17 cellular contexts compared by ENCODE assay signal in the genomic region with DNA sequence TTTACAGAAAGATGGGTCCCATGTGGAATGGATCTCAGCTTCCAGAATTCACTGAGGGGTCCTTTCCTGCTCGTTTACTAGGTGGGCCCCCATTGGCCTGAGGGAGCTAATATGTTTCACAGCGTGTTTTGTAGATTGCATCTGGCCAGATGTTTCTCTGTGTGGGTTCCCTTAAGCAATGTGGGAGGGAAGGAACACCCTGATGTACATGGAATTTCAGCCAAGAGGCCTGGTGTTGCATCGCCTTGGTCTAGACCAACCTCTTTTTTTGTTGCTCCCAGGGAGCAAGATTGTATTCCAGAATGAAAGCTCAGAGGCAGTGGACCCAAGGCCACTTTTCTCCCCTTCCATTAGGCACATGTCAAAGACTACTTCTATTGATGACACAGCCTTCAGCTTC.
"Had no signal": no experiment of that assay in that cellular context is flagged by ENCODE, and none has a peak within 500 bp of the region (broad histone marks: within the 10 kb centered on the region; RNA-seq: fewer than 3 reads in every experiment).

No MANE protein-coding gene starts in this region.

- H3K36me3 Mint-ChIP-seq: activated naive CD4-positive, alpha-beta T cell treated with anti-CD3 and anti-CD28 coated beads, Interleukin-2, amount 10 ng/mL, durations not matched to agents 7 days and 5 days; natural killer cell had no signal

- H3K27ac ChIP-seq: esophagus muscularis mucosa, gastrocnemius medialis, SJSA1, thyroid gland had no signal

- H3K4me3 ChIP-seq: esophagus muscularis mucosa, gastrocnemius medialis, lung, SJSA1, thyroid gland had no signal

- H3K4me3 Mint-ChIP-seq: activated B cell treated with CpG ODN at 0.5 μM for 24 hours; activated CD8-positive, alpha-beta T cell treated with anti-CD3 and anti-CD28 coated beads, Interleukin-2, amount 10 ng/mL, durations not matched to agents 7 days and 5 days; activated naive CD4-positive, alpha-beta T cell treated with anti-CD3 and anti-CD28 coated beads, Interleukin-2, amount 10 ng/mL, durations not matched to agents 7 days and 5 days; activated naive CD8-positive, alpha-beta T cell treated with anti-CD3 and anti-CD28 coated beads, Interleukin-2, amount 50 U/mL, for 24 hours; activated T-cell treated with anti-CD3 and anti-CD28 coated beads, Interleukin-2, amount 50 U/mL, for 24 hours; natural killer cell had no signal

- ATAC-seq: activated CD8-positive, alpha-beta T cell treated with anti-CD3 and anti-CD28 coated beads, Interleukin-2, amount 10 ng/mL, durations not matched to agents 7 days and 5 days; activated naive CD8-positive, alpha-beta T cell treated with anti-CD3 and anti-CD28 coated beads, Interleukin-2, amount 50 U/mL, for 24 hours; gastrocnemius medialis; natural killer cell had no signal

- H3K27me3 ChIP-seq: esophagus muscularis mucosa, gastrocnemius medialis, SJSA1, thyroid gland had no signal

- H3K4me1 ChIP-seq: esophagus muscularis mucosa, gastrocnemius medialis, SJSA1, thyroid gland had no signal

- H3K9me3 Mint-ChIP-seq: activated B cell treated with CpG ODN at 0.5 μM for 24 hours; activated naive CD4-positive, alpha-beta T cell treated with anti-CD3 and anti-CD28 coated beads, Interleukin-2, amount 10 ng/mL, durations not matched to agents 7 days and 5 days; activated T-cell treated with anti-CD3 and anti-CD28 coated beads, Interleukin-2, amount 50 U/mL, for 24 hours had no signal

- DNase-seq: activated B cell treated with CpG ODN at 0.5 μM for 24 hours; activated CD4-positive, alpha-beta T cell treated with anti-CD3 and anti-CD28 coated beads for 48 hours; activated CD8-positive, alpha-beta T cell treated with anti-CD3 and anti-CD28 coated beads, Interleukin-2, amount 10 ng/mL, durations not matched to agents 7 days and 5 days; activated naive CD4-positive, alpha-beta T cell treated with anti-CD3 and anti-CD28 coated beads, Interleukin-2, amount 10 ng/mL, durations not matched to agents 7 days and 5 days; activated naive CD8-positive, alpha-beta T cell treated with anti-CD3 and anti-CD28 coated beads, Interleukin-2, amount 50 U/mL, for 24 hours; activated T-cell treated with anti-CD3 and anti-CD28 coated beads, Interleukin-2, amount 50 U/mL, for 24 hours; aorta; cerebellar nuclear complex; effector CD4-positive, alpha-beta T cell; gastrocnemius medialis; natural killer cell; stimulated activated CD4-positive, alpha-beta T cell treated with anti-CD3 and anti-CD28 coated beads, Interleukin-2, amount 100 ng/mL, for 24 hours; stimulated activated naive CD4-positive, alpha-beta T cell treated with Interleukin-2 at 50 U/mL for 16 hours; thyroid gland had no signal

- H3K4me1 Mint-ChIP-seq: activated B cell treated with CpG ODN at 0.5 μM for 24 hours; activated naive CD4-positive, alpha-beta T cell treated with anti-CD3 and anti-CD28 coated beads, Interleukin-2, amount 10 ng/mL, durations not matched to agents 7 days and 5 days; activated naive CD8-positive, alpha-beta T cell treated with anti-CD3 and anti-CD28 coated beads, Interleukin-2, amount 50 U/mL, for 24 hours; natural killer cell had no signal

- H3K27me3 Mint-ChIP-seq: activated B cell treated with CpG ODN at 0.5 μM for 24 hours; activated naive CD4-positive, alpha-beta T cell treated with anti-CD3 and anti-CD28 coated beads, Interleukin-2, amount 10 ng/mL, durations not matched to agents 7 days and 5 days; activated T-cell treated with anti-CD3 and anti-CD28 coated beads, Interleukin-2, amount 50 U/mL, for 24 hours had no signal

- H3K9me3 ChIP-seq: esophagus muscularis mucosa, gastrocnemius medialis, SJSA1, thyroid gland had no signal

- H3K36me3 ChIP-seq: esophagus muscularis mucosa, gastrocnemius medialis, SJSA1, thyroid gland had no signal

- H3K27ac Mint-ChIP-seq: activated B cell treated with CpG ODN at 0.5 μM for 24 hours; activated CD8-positive, alpha-beta T cell treated with anti-CD3 and anti-CD28 coated beads, Interleukin-2, amount 10 ng/mL, durations not matched to agents 7 days and 5 days; activated naive CD4-positive, alpha-beta T cell treated with anti-CD3 and anti-CD28 coated beads, Interleukin-2, amount 10 ng/mL, durations not matched to agents 7 days and 5 days; activated naive CD8-positive, alpha-beta T cell treated with anti-CD3 and anti-CD28 coated beads, Interleukin-2, amount 50 U/mL, for 24 hours; activated T-cell treated with anti-CD3 and anti-CD28 coated beads, Interleukin-2, amount 50 U/mL, for 24 hours; natural killer cell had no signal
